ENCODE assay signal across 25 cellular contexts in genomic region chr22:23387827-23388491, GRCh38.
DNase-seq lines count a peak whose midpoint lies in the region; ATAC-seq and TF ChIP-seq lines count a peak whose summit lies in the region.
"Had no signal": no experiment of that assay in that cellular context is flagged by ENCODE, and none has a peak within 500 bp of the region (broad histone marks: within the 10 kb centered on the region; RNA-seq: fewer than 3 reads in every experiment).

No MANE protein-coding gene starts in this region.

- intact Hi-C loops in upper lobe of right lung (cut with DNase I), result loop anchor here (10.0 kb wide), 1 partner anchor 213 kb away; no protein-coding TSS in a partner anchor

- TF ChIP-seq CTCF in RWPE2 (IDR thresholded peaks at IDR 0.05; ENCODE audit: poor library complexity, severe bottlenecking), result no peak
- no peak for TF ChIP-seq CTCF in endodermal cell (conservative IDR thresholded peaks at IDR 0.05)
- no peak for TF ChIP-seq CTCF in upper lobe of right lung (IDR thresholded peaks at IDR 0.05)

- no peak overlapping the region for H3K27ac ChIP-seq in RWPE2 (ENCODE audit: poor library complexity, severe bottlenecking)
- no peak overlapping the region for H3K27ac ChIP-seq in endodermal cell (ENCODE audit: low read depth, low read length)
- H3K27ac ChIP-seq in neuronal stem cell (replicated peaks; ENCODE audit: low read length), result no peak overlapping the region
- H3K27ac ChIP-seq in upper lobe of right lung, result no peak overlapping the region
- H3K27ac ChIP-seq: Peyer's patch had no signal

- no peak overlapping the region for H4K8ac ChIP-seq in neuronal stem cell (ENCODE audit: low read depth, low read length)

- H3K36me3 ChIP-seq in RWPE2 (ENCODE audit: low read depth), result no peaks in the 10 kb centered on the region
- H3K36me3 ChIP-seq in endodermal cell (ENCODE audit: control insufficient read depth, insufficient read depth, low read length), result no peaks in the 10 kb centered on the region
- H3K36me3 ChIP-seq in neuronal stem cell (replicated peaks in 1 of 2; ENCODE audit: control insufficient read depth in 2 of 2, insufficient read depth in 2 of 2, low read length in 2 of 2), result no peaks in the 10 kb centered on the region
- no peaks in the 10 kb centered on the region for H3K36me3 ChIP-seq in upper lobe of right lung
- H3K36me3 ChIP-seq: HAP-1, MG63, Peyer's patch had no signal

- H2BK12ac ChIP-seq in neuronal stem cell (ENCODE audit: low read length), result peak overlapping the region; percentile 90

- H3K27me3 Mint-ChIP-seq in endodermal cell (ENCODE audit: insufficient read depth), result peaks cover 8% of the 10 kb centered on the region

- no peak overlapping the region for H3K23ac ChIP-seq in neuronal stem cell (ENCODE audit: low read depth, low read length, poor library complexity)

- no peaks in the 10 kb centered on the region for H3K36me3 Mint-ChIP-seq in endodermal cell (ENCODE audit: low read depth)
- H3K36me3 Mint-ChIP-seq: CD14-positive monocyte; CD8-positive, alpha-beta memory T cell had no signal

- no peaks in the 10 kb centered on the region for H3K9me3 Mint-ChIP-seq in endodermal cell
- H3K9me3 Mint-ChIP-seq: CD14-positive monocyte; CD8-positive, alpha-beta memory T cell; GM23338; HFFc6 had no signal

- 96 to 100% methylated on average over 7 to 32 of the region's 32 CpGs for WGBS in endodermal cell (ENCODE audit: insufficient coverage in 1 of 2, insufficient read length in 1 of 2), 2 experiments
- WGBS in neuronal stem cell (ENCODE audit: extremely low coverage in 2 of 2, insufficient read length in 2 of 2, insufficient replicate concordance in 1 of 2), 2 donors, result no CpG with 5 or more reads among the region's 32 CpGs

- H3K79me1 ChIP-seq in neuronal stem cell (ENCODE audit: low read depth, low read length), result no peaks in the 10 kb centered on the region

- no peak for ATAC-seq in RWPE2 (ENCODE audit: low read depth)
- peak; percentile 16 for ATAC-seq in upper lobe of right lung
- no peak for ATAC-seq in GM19328 (IDR thresholded peaks at IDR 0.05; ENCODE audit: unreplicated experiment)
- no peak for ATAC-seq in GM21717 (IDR thresholded peaks at IDR 0.05; ENCODE audit: unreplicated experiment)
- ATAC-seq: GM23338 had no signal

- H3K18ac ChIP-seq in neuronal stem cell (ENCODE audit: low read length), result no peak overlapping the region

- H3K4me1 ChIP-seq in RWPE2 (ENCODE audit: insufficient read depth, poor library complexity, severe bottlenecking) (no peaks in the 10 kb centered on the region), endodermal cell (ENCODE audit: control insufficient read depth, insufficient read depth, low read length) (no peaks in the 10 kb centered on the region), neuronal stem cell (ENCODE audit: control insufficient read depth in 2 of 2, insufficient read depth in 1 of 2, low read depth in 1 of 2, low read length in 2 of 2) (peaks cover 3 to 9% of the 10 kb centered on the region in 2 donors), upper lobe of right lung (peaks cover 6% of the 10 kb centered on the region)
- H3K4me1 ChIP-seq: HAP-1 had no signal

- no peak overlapping the region for H3K4ac ChIP-seq in neuronal stem cell (ENCODE audit: low read length)

- no peak overlapping the region for H2BK5ac ChIP-seq in neuronal stem cell (ENCODE audit: low read length)

- H4K91ac ChIP-seq in neuronal stem cell (ENCODE audit: low read depth, low read length, poor library complexity), result no peak overlapping the region

- peak overlapping the region; percentile 67 for H2BK15ac ChIP-seq in neuronal stem cell (ENCODE audit: low read length)

- H3K9ac ChIP-seq in endodermal cell (ENCODE audit: extremely low read depth, low read length, poor library complexity, severe bottlenecking) (no peak overlapping the region), neuronal stem cell (ENCODE audit: low read depth, low read length, poor library complexity) (no peak overlapping the region)
- H3K9ac ChIP-seq: SK-N-SH had no signal

- H3K27me3 ChIP-seq in RWPE2 (ENCODE audit: insufficient read depth, poor library complexity, severe bottlenecking), result no peaks in the 10 kb centered on the region
- no peaks in the 10 kb centered on the region for H3K27me3 ChIP-seq in endodermal cell (ENCODE audit: control insufficient read depth, insufficient read depth, low read length, poor library complexity, severe bottlenecking)
- H3K27me3 ChIP-seq in neuronal stem cell (ENCODE audit: control insufficient read depth in 3 of 3, insufficient read depth in 3 of 3, low read depth in 1 of 3, low read length in 3 of 3), result peaks cover 0 to 12% (median 0%) of the 10 kb centered on the region in 3 experiments
- no peaks in the 10 kb centered on the region for H3K27me3 ChIP-seq in upper lobe of right lung
- H3K27me3 ChIP-seq: MG63, Peyer's patch had no signal

- no peak overlapping the region for H2AFZ ChIP-seq in neuronal stem cell (ENCODE audit: low read length)
- H2AFZ ChIP-seq: GM23338 had no signal

- H3K4me2 ChIP-seq in neuronal stem cell (ENCODE audit: insufficient read depth, low read length, poor library complexity, severe bottlenecking), result no peak overlapping the region
- H3K4me2 ChIP-seq: GM23338, SK-N-SH had no signal

- DNase-seq in RWPE2 (ENCODE audit: low spot score), result peak; percentile 46
- peak; percentile 36 for DNase-seq in endodermal cell
- DNase-seq in neuronal stem cell (ENCODE audit: low spot score), result no peak
- DNase-seq in upper lobe of right lung, result peak; percentile 67
- no peak for DNase-seq in occipital lobe (lab: John Stamatoyannopoulos, UW)
- DNase-seq: CD8-positive, alpha-beta memory T cell; DND-41; HFFc6; KBM-7; MG63; NCI-H1694; NCI-H2081; NCI-H2171; NCI-H226; NCI-H510A; NCI-H69; OCI-M1; SK-N-SH had no signal

- peaks cover 7% of the 10 kb centered on the region for H3K4me1 Mint-ChIP-seq in endodermal cell
- H3K4me1 Mint-ChIP-seq: B cell; CD8-positive, alpha-beta memory T cell had no signal

- H3K4me3 ChIP-seq in RWPE2 (ENCODE audit: severe bottlenecking), result no peak overlapping the region
- H3K4me3 ChIP-seq in endodermal cell (ENCODE audit: low read length), result no peak overlapping the region
- H3K4me3 ChIP-seq in neuronal stem cell (ENCODE audit: low read length in 2 of 2), result no peak overlapping the region
- H3K4me3 ChIP-seq in upper lobe of right lung, result no peak overlapping the region
- H3K4me3 ChIP-seq: GM23338, HAP-1, MG63, Peyer's patch had no signal

- H2BK120ac ChIP-seq in neuronal stem cell (ENCODE audit: low read depth, low read length), result no peak overlapping the region

- H3K4me3 Mint-ChIP-seq in endodermal cell, result no peak overlapping the region
- H3K4me3 Mint-ChIP-seq: B cell; CD14-positive monocyte; CD8-positive, alpha-beta memory T cell; GM23338; HFFc6 had no signal

- H2AK5ac ChIP-seq in neuronal stem cell (ENCODE audit: low read depth, low read length), result peak overlapping the region; percentile 81

- H3K9me3 ChIP-seq in RWPE2 (ENCODE audit: severe bottlenecking) (no peaks in the 10 kb centered on the region), endodermal cell (ENCODE audit: control insufficient read depth, low read length) (no peaks in the 10 kb centered on the region), neuronal stem cell (replicated peaks in 1 of 2; ENCODE audit: control insufficient read depth in 2 of 2, insufficient read depth in 1 of 2, low read depth in 1 of 2, low read length in 2 of 2) (no peaks in the 10 kb centered on the region), upper lobe of right lung (no peaks in the 10 kb centered on the region)
- H3K9me3 ChIP-seq: HAP-1, MG63, Peyer's patch, SK-N-SH had no signal

- no peak overlapping the region for H3K14ac ChIP-seq in neuronal stem cell (ENCODE audit: low read length)

- H3K27ac Mint-ChIP-seq in endodermal cell, result no peak overlapping the region
- H3K27ac Mint-ChIP-seq: B cell; CD14-positive monocyte; CD8-positive, alpha-beta memory T cell; GM23338; HFFc6 had no signal

Comparison
In these comparisons a context has a peak if more than half of its experiments do, and no peak if none do; other contexts are left out.
1. DNase-seq: peak in RWPE2 (single experiment), endodermal cell (single experiment) and upper lobe of right lung (single experiment); none in neuronal stem cell (single experiment) and occipital lobe (single experiment).